ENCODE assay signal across 9 cellular contexts in the genomic region with DNA sequence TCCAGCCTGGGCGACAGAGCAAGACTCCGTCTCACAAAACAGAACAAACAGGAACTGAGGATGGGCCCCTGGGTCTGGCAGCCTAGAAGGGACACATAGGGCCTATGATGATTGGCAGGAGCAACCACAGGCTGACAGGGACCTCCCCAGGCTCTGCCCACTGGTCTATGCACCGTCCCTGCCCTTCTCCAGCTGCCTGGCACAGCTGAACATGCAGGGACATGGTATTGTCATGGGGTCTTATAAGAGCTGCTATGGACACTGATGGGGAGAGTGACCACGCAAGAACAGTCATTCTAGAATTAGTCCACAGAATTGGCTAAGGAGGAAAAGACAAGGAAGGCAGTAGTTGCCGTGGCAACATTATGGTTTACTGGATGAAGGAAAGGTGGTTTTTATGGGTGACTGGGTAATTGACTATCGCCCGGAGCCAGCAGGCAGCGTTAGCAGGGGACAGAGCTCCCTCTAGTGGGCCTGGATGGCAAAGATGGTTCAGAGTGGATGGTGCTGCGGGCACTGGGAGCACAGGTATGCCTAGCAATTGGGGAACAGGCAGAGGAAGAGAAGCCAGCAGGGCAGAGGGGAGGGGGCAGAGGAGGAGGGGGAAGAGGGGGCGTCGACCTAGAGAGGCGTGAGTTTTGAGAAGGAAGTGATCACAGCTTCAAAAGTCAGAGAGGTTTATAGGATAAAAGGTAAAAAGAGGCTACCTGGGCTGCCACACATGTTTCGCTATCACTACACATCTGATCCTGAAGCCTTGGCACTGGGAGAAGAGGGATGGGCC. TPM values are rescaled to one million over a fixed set of nuclear protein-coding genes. Genes with fewer than 3 reads are reported as not detected.
DNase-seq lines count a peak whose midpoint lies in the region; TF ChIP-seq lines count a peak whose summit lies in the region.
"Had no signal": no experiment of that assay in that cellular context is flagged by ENCODE, and none has a peak within 500 bp of the region (broad histone marks: within the 10 kb centered on the region; RNA-seq: fewer than 3 reads in every experiment).

No MANE protein-coding gene starts in this region.

- H3K36me3 ChIP-seq in SJCRH30 (no peaks in the 10 kb centered on the region), vagina (no peaks in the 10 kb centered on the region)

- no peak for TF ChIP-seq POLR2A in vagina (IDR thresholded peaks at IDR 0.05)

- no peak overlapping the region for H3K4me3 ChIP-seq in SJCRH30
- no peak overlapping the region for H3K4me3 ChIP-seq in vagina

- intact Hi-C loops in posterior cingulate gyrus (cut with DNase I) (loop anchor here (1.0 kb wide), 1 partner anchor 180 kb away; no protein-coding TSS in a partner anchor), vagina (cut with DNase I) (loop anchor here (5.0 kb wide), 1 partner anchor 180 kb away; the partner anchor contains the start of gene ACHE)

- H3K27ac ChIP-seq in SJCRH30 (no peak overlapping the region), vagina (no peak overlapping the region)

- H3K4me1 ChIP-seq in SJCRH30, result no peaks in the 10 kb centered on the region
- H3K4me1 ChIP-seq in vagina, result no peaks in the 10 kb centered on the region

- peak; percentile 53 to 63 (median 62) for TF ChIP-seq CTCF in vagina (IDR thresholded peaks at IDR 0.05)

- H3K9me3 ChIP-seq in SJCRH30 (replicated peaks) (no peaks in the 10 kb centered on the region), vagina (no peaks in the 10 kb centered on the region)

- peak; percentile 91 for DNase-seq in DMS53 (lab: John Stamatoyannopoulos, UW)
- peak; percentile 75 for DNase-seq in H4 (ENCODE audit: low spot score)
- DNase-seq in NCI-H1092 (lab: John Stamatoyannopoulos, UW), result peak; percentile 73
- peak; percentile 78 to 88 for DNase-seq in SJCRH30
- DNase-seq in activated effector memory CD4-positive, alpha-beta T cell treated with Interleukin-2 at 50 U/mL for 16 hours, result peak; percentile 72
- DNase-seq in glomerular visceral epithelial cell (ENCODE audit: extremely low spot score), result peak; percentile 89
- DNase-seq in posterior cingulate gyrus, result peak; percentile 58 to 96 (median 82)
- no peak for DNase-seq in vagina (ENCODE audit: extremely low spot score in 2 of 2)

- H3K27me3 ChIP-seq in SJCRH30 (peaks cover 20% of the 10 kb centered on the region; the same call in 1 of the 2 replicates), vagina (no peaks in the 10 kb centered on the region)

RNA-seq across cellular contexts. Expression of gene TRIM56, which starts 7.8 kb away (rescaled TPM):
- total RNA-seq in H4 (2014; rRNA removed; shearing (Covaris generic)), result 3.4 and 4.6 TPM in 2 replicates
- total RNA-seq in SJCRH30 (2014; rRNA removed; shearing (Covaris generic)), result 6.7 and 8.3 TPM in 2 replicates
- 19.4 TPM for total RNA-seq in vagina

RNA-seq across cellular contexts. Expression of gene SERPINE1, which starts 49.4 kb away (rescaled TPM):
- 11.1 and 12.7 TPM in 2 replicates for total RNA-seq in H4 (2014; rRNA removed; shearing (Covaris generic))
- total RNA-seq in SJCRH30 (2014; rRNA removed; shearing (Covaris generic)), result 1.2 and 1.7 TPM in 2 replicates
- 14.7 TPM for total RNA-seq in vagina

RNA-seq across cellular contexts. Expression of gene MUC17, which starts 57.6 kb away (rescaled TPM):
- total RNA-seq in H4 (2014; rRNA removed; shearing (Covaris generic)), result not detected in 2 replicates
- not detected in 2 replicates for total RNA-seq in SJCRH30 (2014; rRNA removed; shearing (Covaris generic))
- not detected for total RNA-seq in vagina
- total RNA-seq: dermis microvascular lymphatic vessel endothelial cell had no signal

Comparison
In these comparisons a context has a peak if more than half of its experiments do, and no peak if none do; other contexts are left out.
1. DNase-seq: peak in DMS53 (single experiment), H4 (single experiment), NCI-H1092 (single experiment), SJCRH30 (2 of 2), activated effector memory CD4-positive, alpha-beta T cell treated with Interleukin-2 at 50 U/mL for 16 hours (single experiment), glomerular visceral epithelial cell (single experiment) and posterior cingulate gyrus (10 of 10); none in vagina (0 of 2).